ENCODE assay signal across 1 cellular context in the genomic region with DNA sequence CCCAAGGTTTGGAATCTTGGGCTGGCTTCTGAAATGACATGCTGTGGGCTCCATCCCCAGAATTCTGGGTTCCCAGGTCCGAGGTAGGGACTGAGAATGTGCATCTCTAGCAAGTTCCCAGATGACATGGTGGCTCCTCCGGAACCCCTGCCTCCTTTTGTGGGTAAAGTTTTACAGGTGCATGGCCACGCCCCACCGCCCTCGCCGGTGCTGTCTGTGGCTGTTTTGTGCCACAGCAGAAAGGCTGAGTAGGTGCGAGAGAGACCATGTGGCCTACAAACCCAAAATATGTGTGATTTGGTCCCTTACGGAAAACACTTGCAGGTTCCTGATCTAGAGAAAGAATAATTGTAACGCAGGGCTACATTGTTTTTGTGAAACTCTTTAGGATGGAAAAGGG.
TF ChIP-seq lines count a peak whose summit lies in the region.

No MANE protein-coding gene starts in this region.

TF ChIP-seq in WTC11, 78 proteins besides CTCF, POLR2A, EP300 and RAD21 (continued from another document):
- TF ChIP-seq, protein P1, sequence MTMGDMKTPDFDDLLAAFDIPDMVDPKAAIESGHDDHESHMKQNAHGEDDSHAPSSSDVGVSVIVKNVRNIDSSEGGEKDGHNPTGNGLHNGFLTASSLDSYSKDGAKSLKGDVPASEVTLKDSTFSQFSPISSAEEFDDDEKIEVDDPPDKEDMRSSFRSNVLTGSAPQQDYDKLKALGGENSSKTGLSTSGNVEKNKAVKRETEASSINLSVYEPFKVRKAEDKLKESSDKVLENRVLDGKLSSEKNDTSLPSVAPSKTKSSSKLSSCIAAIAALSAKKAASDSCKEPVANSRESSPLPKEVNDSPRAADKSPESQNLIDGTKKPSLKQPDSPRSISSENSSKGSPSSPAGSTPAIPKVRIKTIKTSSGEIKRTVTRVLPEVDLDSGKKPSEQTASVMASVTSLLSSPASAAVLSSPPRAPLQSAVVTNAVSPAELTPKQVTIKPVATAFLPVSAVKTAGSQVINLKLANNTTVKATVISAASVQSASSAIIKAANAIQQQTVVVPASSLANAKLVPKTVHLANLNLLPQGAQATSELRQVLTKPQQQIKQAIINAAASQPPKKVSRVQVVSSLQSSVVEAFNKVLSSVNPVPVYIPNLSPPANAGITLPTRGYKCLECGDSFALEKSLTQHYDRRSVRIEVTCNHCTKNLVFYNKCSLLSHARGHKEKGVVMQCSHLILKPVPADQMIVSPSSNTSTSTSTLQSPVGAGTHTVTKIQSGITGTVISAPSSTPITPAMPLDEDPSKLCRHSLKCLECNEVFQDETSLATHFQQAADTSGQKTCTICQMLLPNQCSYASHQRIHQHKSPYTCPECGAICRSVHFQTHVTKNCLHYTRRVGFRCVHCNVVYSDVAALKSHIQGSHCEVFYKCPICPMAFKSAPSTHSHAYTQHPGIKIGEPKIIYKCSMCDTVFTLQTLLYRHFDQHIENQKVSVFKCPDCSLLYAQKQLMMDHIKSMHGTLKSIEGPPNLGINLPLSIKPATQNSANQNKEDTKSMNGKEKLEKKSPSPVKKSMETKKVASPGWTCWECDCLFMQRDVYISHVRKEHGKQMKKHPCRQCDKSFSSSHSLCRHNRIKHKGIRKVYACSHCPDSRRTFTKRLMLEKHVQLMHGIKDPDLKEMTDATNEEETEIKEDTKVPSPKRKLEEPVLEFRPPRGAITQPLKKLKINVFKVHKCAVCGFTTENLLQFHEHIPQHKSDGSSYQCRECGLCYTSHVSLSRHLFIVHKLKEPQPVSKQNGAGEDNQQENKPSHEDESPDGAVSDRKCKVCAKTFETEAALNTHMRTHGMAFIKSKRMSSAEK (CRISPR knock-in tag; IDR thresholded peaks at IDR 0.05; ENCODE audit: borderline replicate concordance), result no peak
- no peak for TF ChIP-seq SOX15 (CRISPR knock-in tag; IDR thresholded peaks at IDR 0.05)
